In genomic region chr3:54731697-54732445, GRCh38 we compare ENCODE assay signal across 18 cellular contexts.
"Had no signal": no experiment of that assay in that cellular context is flagged by ENCODE, and none has a peak within 500 bp of the region (broad histone marks: within the 10 kb centered on the region; RNA-seq: fewer than 3 reads in every experiment).

No MANE protein-coding gene starts in this region.

- H3K36me3 ChIP-seq: gastrocnemius medialis, left ventricle myocardium inferior, right atrium auricular region, stomach had no signal

- H3K4me3 ChIP-seq: gastrocnemius medialis, left ventricle myocardium inferior, lung, right atrium auricular region, stomach had no signal

- H3K9ac ChIP-seq: parathyroid adenoma had no signal

- H2AFZ ChIP-seq: parathyroid adenoma had no signal

- H3K27me3 ChIP-seq: gastrocnemius medialis, right atrium auricular region, stomach had no signal

- H3K79me2 ChIP-seq: parathyroid adenoma had no signal

- H3K4me1 ChIP-seq: gastrocnemius medialis, parathyroid adenoma, right atrium auricular region, stomach had no signal

- ATAC-seq: gastrocnemius medialis, left cardiac atrium had no signal

- H3K27ac ChIP-seq: gastrocnemius medialis, left ventricle myocardium inferior, parathyroid adenoma, right atrium auricular region, stomach had no signal

- FAIRE-seq: keratinocyte, small intestine had no signal

- DNase-seq: effector memory CD4-positive, alpha-beta T cell; gastrocnemius medialis; glutamatergic neuron; immature natural killer cell; left cardiac atrium; left ventricle myocardium inferior; mesendoderm; naive B cell; small intestine; stimulated activated CD4-positive, alpha-beta T cell treated with anti-CD3 and anti-CD28 coated beads, Interleukin-12 subunit alpha, Interleukin-12 subunit beta, amount 100 ng/mL, for 4 hours; stimulated activated naive CD4-positive, alpha-beta T cell; stomach; substantia nigra; trophoblast cell had no signal
